ENCODE assay signal across 15 cellular contexts in the genomic region with DNA sequence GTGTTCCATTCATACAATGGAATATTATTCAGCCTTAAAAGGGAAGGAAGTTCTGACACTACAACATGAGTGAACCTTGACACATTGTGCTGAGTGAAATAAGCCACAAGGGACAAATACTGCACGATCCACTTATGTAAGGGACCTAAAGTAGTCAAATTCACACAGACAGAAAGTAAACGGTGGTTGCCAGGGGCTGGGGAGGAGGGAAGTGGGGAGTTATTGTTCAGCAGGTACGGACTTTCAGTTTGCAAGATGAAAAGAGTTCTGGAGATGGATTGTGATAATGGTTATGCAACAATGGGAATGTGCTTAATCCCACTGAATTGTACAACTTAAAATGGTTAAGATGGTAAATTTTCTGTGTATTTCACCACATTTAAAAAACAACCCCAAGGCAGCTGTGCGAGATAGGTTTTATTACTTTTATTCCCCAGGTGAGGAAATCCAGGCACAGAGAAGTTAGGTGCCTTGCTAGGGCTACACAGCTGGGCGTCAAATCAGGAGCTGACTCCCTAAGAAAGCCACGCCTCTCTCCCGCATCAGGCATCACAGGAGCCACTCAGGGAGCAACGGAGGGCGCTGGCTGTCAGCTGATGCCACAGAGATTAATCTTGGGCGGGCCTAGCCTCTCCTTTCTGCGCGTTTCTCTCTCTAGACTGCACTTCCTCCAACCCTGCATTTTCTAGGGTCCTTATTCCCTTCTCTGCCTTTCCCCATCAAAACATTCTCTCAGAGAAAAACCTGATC. TPM values are rescaled to one million over a fixed set of nuclear protein-coding genes. Genes with fewer than 3 reads are reported as not detected.
DNase-seq lines count a peak whose midpoint lies in the region; ATAC-seq, FAIRE-seq and TF ChIP-seq lines count a peak whose summit lies in the region.
"Had no signal": no experiment of that assay in that cellular context is flagged by ENCODE, and none has a peak within 500 bp of the region (broad histone marks: within the 10 kb centered on the region; RNA-seq: fewer than 3 reads in every experiment).

No MANE protein-coding gene starts in this region.

- intact Hi-C loops in CD8-positive, alpha-beta T cell (cut with DNase I, micrococcal nuclease): no loop called here

- H3K36me3 Mint-ChIP-seq in H9 (ENCODE audit: insufficient read depth in 1 of 3, low read depth in 3 of 3): peaks cover 0 to 12% (median 7%) of the 10 kb centered on the region in 3 experiments; a peak in 5 of 7 replicates
- H3K36me3 Mint-ChIP-seq in CD8-positive, alpha-beta T cell: no peaks in the 10 kb centered on the region
- H3K36me3 Mint-ChIP-seq: IgD-negative memory B cell had no signal

- no peak overlapping the region; a peak in 1 of 7 replicates for H3K27ac Mint-ChIP-seq in H9
- no peak overlapping the region for H3K27ac Mint-ChIP-seq in CD8-positive, alpha-beta T cell
- H3K27ac Mint-ChIP-seq: IgD-negative memory B cell had no signal

- H2AK5ac ChIP-seq in H9 (ENCODE audit: insufficient read length, low read length): no peak overlapping the region
- H2AK5ac ChIP-seq in H1 (ENCODE audit: low read depth, low read length): no peak overlapping the region
- H2AK5ac ChIP-seq in neuronal stem cell (ENCODE audit: low read depth, low read length): no peak overlapping the region

- ATAC-seq in CD8-positive, alpha-beta T cell: no peak

- H3K27me3 ChIP-seq in H9 (ENCODE audit: insufficient read depth, low read length) (no peaks in the 10 kb centered on the region), H1 (replicated peaks in 1 of 4; ENCODE audit: control insufficient read depth in 3 of 4, extremely low read depth in 1 of 4, insufficient read depth in 3 of 4, low read length in 3 of 4) (no peaks in the 10 kb centered on the region), neuronal stem cell (ENCODE audit: control insufficient read depth in 3 of 3, insufficient read depth in 3 of 3, low read depth in 1 of 3, low read length in 3 of 3) (no peaks in the 10 kb centered on the region)
- H3K27me3 ChIP-seq in CD8-positive, alpha-beta T cell (ENCODE audit: insufficient read depth, low read length): no peaks in the 10 kb centered on the region
- H3K27me3 ChIP-seq: adrenal gland had no signal

- no peak overlapping the region for H3K56ac ChIP-seq in H9 (ENCODE audit: insufficient read length, low read depth, low read length)
- H3K56ac ChIP-seq in H1 (replicated peaks; ENCODE audit: insufficient read length, low read depth, low read length): no peak overlapping the region

- H3K9ac ChIP-seq in H9 (ENCODE audit: extremely low read depth, insufficient read length, low read length) (no peak overlapping the region), H1 (replicated peaks in 1 of 4; ENCODE audit: extremely low read depth in 1 of 4, low read depth in 3 of 4, low read length in 3 of 4) (no peak overlapping the region), neuronal stem cell (ENCODE audit: low read depth, low read length, poor library complexity) (no peak overlapping the region)

- no peak overlapping the region for H3K27ac ChIP-seq in H9 (ENCODE audit: insufficient read length, low read depth, low read length)
- no peak overlapping the region for H3K27ac ChIP-seq in H1 (ENCODE audit: low read depth, low read length)
- no peak overlapping the region for H3K27ac ChIP-seq in neuronal stem cell (replicated peaks; ENCODE audit: low read length)
- H3K27ac ChIP-seq in CD8-positive, alpha-beta T cell (ENCODE audit: low read depth, low read length): no peak overlapping the region
- H3K27ac ChIP-seq: adrenal gland had no signal

- H3K23ac ChIP-seq in H9 (ENCODE audit: insufficient read length, low read depth, low read length) (no peak overlapping the region), H1 (ENCODE audit: insufficient read length) (no peak overlapping the region), neuronal stem cell (ENCODE audit: low read depth, low read length, poor library complexity) (no peak overlapping the region)

- CTCF ChIA-PET in H1 (lab: Charles Lee; ENCODE audit: partially characterized antibody): interaction anchor here (0.6 to 2.5 kb wide), 5 partner anchors 11 to 396 kb away, joined by 3 to 9 read pairs (median 4); no protein-coding TSS in a partner anchor
- CTCF ChIA-PET in CD8-positive, alpha-beta T cell (lab: Charles Lee): no interaction called here

- H3K4me1 ChIP-seq in H9 (ENCODE audit: insufficient read depth, low read length): peaks cover 4% of the 10 kb centered on the region; the same call in 1 of the 2 replicates
- peaks cover 0 to 11% (median 3%) of the 10 kb centered on the region in 4 experiments; a peak in 3 of 7 replicates for H3K4me1 ChIP-seq in H1 (replicated peaks in 1 of 4; ENCODE audit: control insufficient read depth in 3 of 4, insufficient read depth in 4 of 4, low read length in 3 of 4)
- peaks cover 12 to 16% of the 10 kb centered on the region in 2 donors for H3K4me1 ChIP-seq in neuronal stem cell (ENCODE audit: control insufficient read depth in 2 of 2, insufficient read depth in 1 of 2, low read depth in 1 of 2, low read length in 2 of 2)
- H3K4me1 ChIP-seq in CD8-positive, alpha-beta T cell (ENCODE audit: insufficient read depth, low read length): no peaks in the 10 kb centered on the region
- H3K4me1 ChIP-seq: adrenal gland had no signal

- H3K23me2 ChIP-seq in H9 (ENCODE audit: insufficient read length, low read depth, low read length, poor library complexity, severe bottlenecking) (no peaks in the 10 kb centered on the region), H1 (ENCODE audit: low read depth, low read length) (peaks cover 2% of the 10 kb centered on the region; the same call in 1 of the 2 replicates)

- H3T11ph ChIP-seq in H9 (ENCODE audit: low read length): no peak overlapping the region

- no peaks in the 10 kb centered on the region for H3K9me3 ChIP-seq in H9 (ENCODE audit: control insufficient read depth, low read depth, low read length)
- H3K9me3 ChIP-seq in H1 (ENCODE audit: insufficient read depth in 2 of 2, low read depth in 1 of 2, low read length in 1 of 2): peaks cover 0 to 2% of the 10 kb centered on the region in 2 experiments; a peak in 1 of 4 replicates
- peaks cover 3 to 9% of the 10 kb centered on the region in 2 donors for H3K9me3 ChIP-seq in neuronal stem cell (replicated peaks in 1 of 2; ENCODE audit: control insufficient read depth in 2 of 2, insufficient read depth in 1 of 2, low read depth in 1 of 2, low read length in 2 of 2)
- no peaks in the 10 kb centered on the region for H3K9me3 ChIP-seq in CD8-positive, alpha-beta T cell (ENCODE audit: low read length)
- H3K9me3 ChIP-seq: adrenal gland had no signal

- H3K36me3 ChIP-seq in H1 (ENCODE audit: control insufficient read depth in 2 of 4, insufficient read depth in 4 of 4, low read length in 3 of 4) (no peaks in the 10 kb centered on the region), neuronal stem cell (replicated peaks in 1 of 2; ENCODE audit: control insufficient read depth in 2 of 2, insufficient read depth in 2 of 2, low read length in 2 of 2) (no peaks in the 10 kb centered on the region)
- no peaks in the 10 kb centered on the region for H3K36me3 ChIP-seq in CD8-positive, alpha-beta T cell (ENCODE audit: insufficient read depth, low read length)
- H3K36me3 ChIP-seq: adrenal gland had no signal

- peaks cover 23% of the 10 kb centered on the region for H3K27me3 Mint-ChIP-seq in H9 (ENCODE audit: low read depth)
- peaks cover 14% of the 10 kb centered on the region for H3K27me3 Mint-ChIP-seq in CD8-positive, alpha-beta T cell (ENCODE audit: low read depth)

- no peak overlapping the region for H2BK5ac ChIP-seq in H9 (ENCODE audit: insufficient read length, low read length)
- H2BK5ac ChIP-seq in H1 (ENCODE audit: low read depth, low read length): no peak overlapping the region
- H2BK5ac ChIP-seq in neuronal stem cell (ENCODE audit: low read length): no peak overlapping the region

- no peak overlapping the region for H4K91ac ChIP-seq in H9 (ENCODE audit: insufficient read length, low read depth, low read length)
- no peak overlapping the region for H4K91ac ChIP-seq in H1 (replicated peaks; ENCODE audit: insufficient read length, low read length)
- no peak overlapping the region for H4K91ac ChIP-seq in neuronal stem cell (ENCODE audit: low read depth, low read length, poor library complexity)

- no peak for TF ChIP-seq RAD21 in H1 (IDR thresholded peaks at IDR 0.05 in 1 of 2, conservative IDR thresholded peaks at IDR 0.05 in 1 of 2; ENCODE audit: low read depth in 2 of 2, low read length in 2 of 2)

- H3K79me1 ChIP-seq in H9 (ENCODE audit: insufficient read depth, low read depth, low read length, poor library complexity, severe bottlenecking) (no peaks in the 10 kb centered on the region), H1 (ENCODE audit: low read depth, low read length) (no peaks in the 10 kb centered on the region), neuronal stem cell (ENCODE audit: low read depth, low read length) (no peaks in the 10 kb centered on the region)

- H4K8ac ChIP-seq in H9 (replicated peaks; ENCODE audit: insufficient read length, low read depth, low read length) (no peak overlapping the region), H1 (ENCODE audit: extremely low read depth, insufficient read depth, low read length) (no peak overlapping the region), neuronal stem cell (ENCODE audit: low read depth, low read length) (no peak overlapping the region)

- POLR2A ChIA-PET in H1 (lab: Charles Lee; ENCODE audit: partially characterized antibody): interaction anchor here (1.2 to 2.6 kb wide), 2 partner anchors 9 to 36 kb away, joined by 4 to 12 read pairs; a partner anchor contains a TSS
- POLR2A ChIA-PET in CD8-positive, alpha-beta T cell (lab: Charles Lee): interaction anchor here (0.8 to 0.9 kb wide), 2 partner anchors 9 kb away, joined by 3 read pairs; a partner anchor contains a TSS

- no peak for TF ChIP-seq POLR2A in H1 (IDR thresholded peaks at IDR 0.05; ENCODE audit: control extremely low read depth in 1 of 2, low read depth in 2 of 2, low read length in 2 of 2)

- FAIRE-seq in H1 (lab: Jason Lieb, UNC): no peak

- H3K14ac ChIP-seq in H9 (ENCODE audit: insufficient read depth, low read length): no peak overlapping the region
- no peak overlapping the region for H3K14ac ChIP-seq in H1 (ENCODE audit: insufficient read length)
- no peak overlapping the region for H3K14ac ChIP-seq in neuronal stem cell (ENCODE audit: low read length)

- H4K20me1 ChIP-seq in H9 (ENCODE audit: control insufficient read depth, insufficient read depth, insufficient read length) (no peaks in the 10 kb centered on the region), H1 (replicated peaks in 1 of 2; ENCODE audit: control insufficient read depth in 1 of 2, insufficient read depth in 2 of 2, low read length in 2 of 2) (no peaks in the 10 kb centered on the region)

- H3K4ac ChIP-seq in H9 (ENCODE audit: low read depth, low read length) (no peak overlapping the region), H1 (replicated peaks; ENCODE audit: insufficient read length, low read depth, low read length) (no peak overlapping the region), neuronal stem cell (ENCODE audit: low read length) (no peak overlapping the region)

- H3K9me3 Mint-ChIP-seq in H9: peaks cover 5 to 6% of the 10 kb centered on the region in 2 experiments; a peak in 3 of 5 replicates
- H3K9me3 Mint-ChIP-seq in CD8-positive, alpha-beta T cell: no peaks in the 10 kb centered on the region

- TF ChIP-seq EP300 in H1 (IDR thresholded peaks at IDR 0.05; ENCODE audit: borderline replicate concordance in 1 of 2, low read depth in 2 of 2, low read length in 2 of 2): no peak

- peak; percentile 87 for DNase-seq in H9
- DNase-seq in NCI-H2107 treated with DMSO at 0.1 percent for 48 hours (lab: John Stamatoyannopoulos, UW; ENCODE audit: unreplicated experiment): peak; percentile 41
- peak in 1 of 2 experiments; percentile 64 for DNase-seq in H1 (ENCODE audit: low read depth in 1 of 2, low spot score in 2 of 2)
- DNase-seq in neuronal stem cell (ENCODE audit: low spot score): no peak
- no peak for DNase-seq in epidermal melanocyte (ENCODE audit: insufficient read length, low spot score)
- DNase-seq in effector CD8-positive, alpha-beta T cell (lab: John Stamatoyannopoulos, UW): no peak
- DNase-seq in GM19240 (ENCODE audit: insufficient read length, low spot score): no peak
- no peak for DNase-seq in CD8-positive, alpha-beta T cell
- DNase-seq: activated CD8-positive, alpha-beta memory T cell treated with anti-CD3 and anti-CD28 coated beads for 24 hours; COR-L47; NCI-H226; stimulated activated CD4-positive, alpha-beta T cell treated with anti-CD3 and anti-CD28 coated beads, Interleukin-4, amount 100 ng/mL, for 1 hour had no signal

- peak overlapping the region; percentile 18 for H2AFZ ChIP-seq in H9 (ENCODE audit: low read length)
- peak overlapping the region; percentile 91 for H2AFZ ChIP-seq in H1 (ENCODE audit: low read length)
- peak overlapping the region; percentile 65 for H2AFZ ChIP-seq in neuronal stem cell (ENCODE audit: low read length)

- H2BK15ac ChIP-seq in H9 (ENCODE audit: low read depth, low read length) (no peak overlapping the region), H1 (ENCODE audit: low read length) (no peak overlapping the region), neuronal stem cell (ENCODE audit: low read length) (no peak overlapping the region)

- no peak overlapping the region; a peak in 2 of 8 replicates for H3K4me3 ChIP-seq in H1 (ENCODE audit: extremely low read depth in 1 of 4, insufficient read depth in 2 of 4, low read depth in 3 of 4, low read length in 4 of 4)
- H3K4me3 ChIP-seq in neuronal stem cell (ENCODE audit: low read length in 2 of 2): no peak overlapping the region
- H3K4me3 ChIP-seq in CD8-positive, alpha-beta T cell (ENCODE audit: low read depth, low read length): no peak overlapping the region
- H3K4me3 ChIP-seq: adrenal gland had no signal

- H3K4me2 ChIP-seq in H9 (ENCODE audit: insufficient read depth, insufficient read length, low read length): peak overlapping the region; percentile 29
- peak overlapping the region; percentile 10 to 42; a peak in 3 of 4 replicates for H3K4me2 ChIP-seq in H1 (ENCODE audit: insufficient read depth in 1 of 2, low read depth in 2 of 2, low read length in 2 of 2)
- H3K4me2 ChIP-seq in neuronal stem cell (ENCODE audit: insufficient read depth, low read length, poor library complexity, severe bottlenecking): no peak overlapping the region

- H3K79me2 ChIP-seq in H9 (ENCODE audit: insufficient read depth, low read length) (no peaks in the 10 kb centered on the region), H1 (ENCODE audit: control insufficient read depth in 1 of 2, insufficient read depth in 2 of 2, low read length in 2 of 2) (no peaks in the 10 kb centered on the region)

- H4K5ac ChIP-seq in H9 (ENCODE audit: insufficient read length, low read depth, low read length) (no peak overlapping the region), H1 (ENCODE audit: insufficient read length, low read depth, low read length) (no peak overlapping the region)

- no CpG with 5 or more reads among the region's 12 CpGs for WGBS in H9 (ENCODE audit: extremely low coverage, insufficient read length, low lambda C conversion rate)
- WGBS in H1 (ENCODE audit: extremely low coverage in 1 of 2, insufficient coverage in 1 of 2, insufficient read length in 1 of 2, insufficient replicate concordance in 2 of 2, low coverage in 1 of 2, low lambda C conversion rate in 2 of 2, missing lambda C conversion rate in 1 of 2), 2 experiments: 32% methylated on average over 12 of the region's 12 CpGs; no CpG with 5 or more reads in 1 of the 2 experiments
- WGBS in neuronal stem cell (ENCODE audit: extremely low coverage in 2 of 2, insufficient read length in 2 of 2, insufficient replicate concordance in 1 of 2), 2 donors: no CpG with 5 or more reads among the region's 12 CpGs

- no peak overlapping the region for H2BK12ac ChIP-seq in H9 (ENCODE audit: insufficient read length, low read depth, low read length)
- H2BK12ac ChIP-seq in H1 (ENCODE audit: low read depth, low read length): no peak overlapping the region
- no peak overlapping the region for H2BK12ac ChIP-seq in neuronal stem cell (ENCODE audit: low read length)

- no peak for TF ChIP-seq CTCF in H9 (conservative IDR thresholded peaks at IDR 0.05)
- no peak for TF ChIP-seq CTCF in H1 (IDR thresholded peaks at IDR 0.05; ENCODE audit: control extremely low read depth in 1 of 3, insufficient read depth in 1 of 3, low read depth in 1 of 3, low read length in 3 of 3)
- no peak for TF ChIP-seq CTCF in CD8-positive, alpha-beta T cell (IDR thresholded peaks at IDR 0.05)

- H2BK120ac ChIP-seq in H9 (ENCODE audit: low read depth, low read length, poor library complexity, severe bottlenecking) (no peak overlapping the region), H1 (replicated peaks; ENCODE audit: low read depth, low read length) (no peak overlapping the region), neuronal stem cell (ENCODE audit: low read depth, low read length) (no peak overlapping the region)

- H2BK20ac ChIP-seq in H9 (ENCODE audit: low read depth, low read length, poor library complexity, severe bottlenecking): no peak overlapping the region
- no peak overlapping the region for H2BK20ac ChIP-seq in H1 (ENCODE audit: low read length)

- H3K4me1 Mint-ChIP-seq in H9: peaks cover 24 to 27% of the 10 kb centered on the region in 2 experiments
- H3K4me1 Mint-ChIP-seq in CD8-positive, alpha-beta T cell (ENCODE audit: low read depth): no peaks in the 10 kb centered on the region

- H3K4me3 Mint-ChIP-seq in H9: no peak overlapping the region
- no peak overlapping the region for H3K4me3 Mint-ChIP-seq in CD8-positive, alpha-beta T cell
- H3K4me3 Mint-ChIP-seq: IgD-negative memory B cell, nephron had no signal

- H3K18ac ChIP-seq in H9 (ENCODE audit: insufficient read length, low read depth, low read length) (no peak overlapping the region), H1 (ENCODE audit: extremely low read depth, low read length) (no peak overlapping the region), neuronal stem cell (ENCODE audit: low read length) (no peak overlapping the region)

RNA-seq across cellular contexts. Expression of a gene that starts 9.3 kb away (rescaled TPM):
- total RNA-seq in H9 (2021): 14.4 and 14.7 TPM in 2 replicates
- total RNA-seq in H1 (2021; fragmentation: NEBNext Ultra II Directional; extraction: Animal tissue kit (Norgen Biotek cat#: 25700)): 20.5 and 20.6 TPM in 2 replicates
- polyA plus RNA-seq in H1 (2011; rRNA removed): 17.4 and 19.7 TPM in 2 replicates
- polyA plus RNA-seq in H1 (2011; cell fraction: cytosol; rRNA removed): 18.2 TPM
- polyA plus RNA-seq in H1 (2011; cell fraction: nucleus; rRNA removed): 24.6 TPM
- polyA plus RNA-seq in H1 (2012, experiment 1 of 2): 17.5 to 19.6 TPM (median 19.0 TPM) in 4 replicates
- polyA plus RNA-seq in H1 (2012, experiment 2 of 2): 20.9 TPM
- polyA plus RNA-seq in H1 (2013, experiment 1 of 2): 19.5 TPM
- polyA plus RNA-seq in H1 (2013, experiment 2 of 2): 17.8 TPM
- 26.8 and 29.8 TPM in 2 replicates for polyA minus RNA-seq in H1 (2011; rRNA and poly(A)+ RNA removed)
- 12.5 TPM for polyA minus RNA-seq in H1 (2011; cell fraction: cytosol; rRNA and poly(A)+ RNA removed)
- polyA minus RNA-seq in H1 (2011; cell fraction: nucleus; rRNA and poly(A)+ RNA removed): 14.3 TPM
- 2.5 TPM for polyA plus RNA-seq in neuronal stem cell (2013, experiment 1 of 2)
- polyA plus RNA-seq in neuronal stem cell (2013, experiment 2 of 2): 2.1 TPM
- total RNA-seq in CD8-positive, alpha-beta T cell: 10 to 100 TPM; 24.7 to 26.1 TPM

Comparison
In these comparisons a context has a peak if more than half of its experiments do, and no peak if none do; other contexts are left out.
1. DNase-seq: peak in H9 (single experiment) and NCI-H2107 treated with DMSO at 0.1 percent for 48 hours (single experiment); none in neuronal stem cell (single experiment), epidermal melanocyte (single experiment), effector CD8-positive, alpha-beta T cell (single experiment), GM19240 (single experiment) and CD8-positive, alpha-beta T cell (0 of 7).
2. H2AFZ ChIP-seq: peak in every context shown above with its lines; median percentile 91 in H1; 65 in neuronal stem cell; 18 in H9.